Comparison of ENCODE assay signal across 22 cellular contexts in the genomic region with DNA sequence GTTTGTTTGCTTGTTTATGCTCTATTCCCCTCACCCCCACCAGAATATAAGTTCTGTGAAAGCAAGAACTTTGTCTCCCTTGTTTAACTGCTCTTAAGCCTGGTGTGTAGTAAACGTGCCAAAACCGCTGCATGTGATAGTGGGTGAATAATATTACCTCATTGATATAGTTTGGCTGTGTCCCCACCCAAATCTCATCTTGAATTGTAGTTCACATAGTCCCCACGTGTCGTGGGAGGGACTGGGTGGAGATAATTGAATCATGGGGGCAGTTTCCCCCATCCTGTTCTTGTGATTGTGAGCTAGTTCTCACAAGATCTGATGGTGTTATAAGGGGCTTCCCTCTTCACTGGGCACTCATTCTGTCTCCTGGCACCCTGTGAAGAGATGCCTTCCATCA.
"Had no signal": no experiment of that assay in that cellular context is flagged by ENCODE, and none has a peak within 500 bp of the region (broad histone marks: within the 10 kb centered on the region; RNA-seq: fewer than 3 reads in every experiment).

No MANE protein-coding gene starts in this region.

- H3K4me3 ChIP-seq: adrenal gland, hepatocyte, lower lobe of right lung, neural progenitor cell, sigmoid colon, smooth muscle cell, thoracic aorta, vagina had no signal

- DNase-seq: activated CD8-positive, alpha-beta memory T cell treated with anti-CD3 and anti-CD28 coated beads for 24 hours; activated CD8-positive, alpha-beta memory T cell treated with anti-CD3 and anti-CD28 coated beads, Interleukin-2, amount 50 U/mL, for 4 hours; adrenal gland; central memory CD4-positive, alpha-beta T cell; effector memory CD8-positive, alpha-beta T cell; foreskin melanocyte; immature natural killer cell; lower lobe of right lung; naive B cell; sigmoid colon; stimulated activated CD4-positive, alpha-beta T cell treated with anti-CD3 and anti-CD28 coated beads, Interleukin-15, amount 100 ng/mL, for 24 hours; stimulated activated naive B cell treated with anti-CD40 and anti-IgM and Interleukin-4, amounts not matched to agents 10 μg/mL and 1 μg/mL and 100 μg/mL, for 72 hours had no signal

- H3K4me1 Mint-ChIP-seq: immature natural killer cell had no signal

- H3K4me3 Mint-ChIP-seq: effector memory CD8-positive, alpha-beta T cell; immature natural killer cell; naive B cell; neural progenitor cell; stimulated activated naive B cell treated with anti-CD40 and anti-IgM and Interleukin-4, amounts not matched to agents 10 μg/mL and 1 μg/mL and 100 μg/mL, for 72 hours; T-helper 2 cell treated with Interferon-gamma antibody and Interleukin-4, amounts not matched to agents 5 μg/mL and 100 μg/mL, for 36 hours; type B pancreatic cell had no signal

- H3K27ac ChIP-seq: adrenal gland, hepatocyte, lower lobe of right lung, neural progenitor cell, sigmoid colon, thoracic aorta, vagina had no signal

- H3K4me1 ChIP-seq: lower lobe of right lung, vagina had no signal

- H3K9me3 ChIP-seq: adrenal gland, lower lobe of right lung, sigmoid colon, thoracic aorta, vagina had no signal

- H3K36me3 ChIP-seq: adrenal gland, lower lobe of right lung, neural progenitor cell, sigmoid colon, thoracic aorta, vagina had no signal

- H3K27me3 Mint-ChIP-seq: effector memory CD8-positive, alpha-beta T cell; naive B cell; stimulated activated naive B cell treated with anti-CD40 and anti-IgM and Interleukin-4, amounts not matched to agents 10 μg/mL and 1 μg/mL and 100 μg/mL, for 72 hours; type B pancreatic cell had no signal

- H3K9me3 Mint-ChIP-seq: effector memory CD8-positive, alpha-beta T cell; immature natural killer cell; naive B cell; neural progenitor cell; stimulated activated naive B cell treated with anti-CD40 and anti-IgM and Interleukin-4, amounts not matched to agents 10 μg/mL and 1 μg/mL and 100 μg/mL, for 72 hours; T-helper 2 cell treated with Interferon-gamma antibody and Interleukin-4, amounts not matched to agents 5 μg/mL and 100 μg/mL, for 36 hours had no signal

- ATAC-seq: effector memory CD8-positive, alpha-beta T cell; esophagus mucosa; left lobe of liver; lower lobe of right lung; SK-N-SH treated with all-trans-retinoic acid at 6 μM for 48 hours; stimulated activated naive B cell treated with anti-CD40 and anti-IgM and Interleukin-4, amounts not matched to agents 10 μg/mL and 1 μg/mL and 100 μg/mL, for 72 hours had no signal

- H3K27ac Mint-ChIP-seq: effector memory CD8-positive, alpha-beta T cell; immature natural killer cell; neural progenitor cell; stimulated activated naive B cell treated with anti-CD40 and anti-IgM and Interleukin-4, amounts not matched to agents 10 μg/mL and 1 μg/mL and 100 μg/mL, for 72 hours; T-helper 2 cell treated with Interferon-gamma antibody and Interleukin-4, amounts not matched to agents 5 μg/mL and 100 μg/mL, for 36 hours; type B pancreatic cell had no signal

- H3K27me3 ChIP-seq: adrenal gland, hepatocyte, neural progenitor cell, sigmoid colon, vagina had no signal
